9 cellular contexts compared by ENCODE assay signal in the genomic region with DNA sequence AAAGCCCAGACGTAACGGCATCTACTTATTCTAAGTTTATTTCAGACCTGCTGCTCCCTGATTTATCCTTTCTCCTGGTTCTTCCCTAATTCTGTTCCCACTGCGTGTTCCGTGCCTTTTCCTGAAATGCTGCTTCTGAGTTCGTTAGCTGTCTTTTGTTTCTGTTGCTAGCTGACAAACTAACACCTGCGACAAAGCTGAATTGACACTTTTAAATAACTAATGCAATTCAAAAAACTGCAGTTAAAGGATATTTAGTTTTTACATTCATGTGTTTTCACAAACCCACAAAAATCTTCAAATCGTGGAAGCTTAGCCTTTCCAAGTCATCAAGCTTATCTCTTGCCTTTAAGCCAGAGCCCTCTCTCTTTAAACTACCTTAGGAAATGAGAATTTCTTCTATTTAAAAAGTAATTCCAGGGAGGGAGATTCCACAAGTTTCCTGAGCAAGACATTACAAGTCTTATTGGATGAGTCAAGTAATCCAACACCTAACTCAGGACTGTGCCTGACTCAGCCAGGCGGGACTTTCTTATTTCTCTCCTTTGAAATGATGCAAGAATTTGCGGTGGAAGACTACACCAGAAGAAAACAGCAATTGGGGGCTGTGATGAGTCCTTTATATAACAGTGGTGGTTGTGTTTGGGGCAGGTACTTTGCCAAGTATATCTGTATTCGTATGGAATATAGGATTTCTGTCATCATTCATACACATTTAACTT. TPM values are rescaled to one million over a fixed set of nuclear protein-coding genes. Genes with fewer than 3 reads are reported as not detected.
DNase-seq lines count a peak whose midpoint lies in the region; ATAC-seq and TF ChIP-seq lines count a peak whose summit lies in the region.
"Had no signal": no experiment of that assay in that cellular context is flagged by ENCODE, and none has a peak within 500 bp of the region (broad histone marks: within the 10 kb centered on the region; RNA-seq: fewer than 3 reads in every experiment).

No MANE protein-coding gene starts in this region.

- DNase-seq in AG20443 (ENCODE audit: low spot score) (peak; percentile 84), MCF 10A (ENCODE audit: unreplicated experiment) (peak; percentile 96), mesothelial cell of epicardium (ENCODE audit: low spot score in 2 of 2, unreplicated experiment in 2 of 2) (no peak), NCI-H446 (lab: John Stamatoyannopoulos, UW) (no peak)
- no peak for DNase-seq in CD8-positive, alpha-beta T cell

- peak overlapping the region; percentile 12; the same call in 1 of the 2 replicates for H3K27ac ChIP-seq in HUES64 (ENCODE audit: low read depth, low read length)
- no peak overlapping the region for H3K27ac ChIP-seq in CD8-positive, alpha-beta T cell (ENCODE audit: low read depth, low read length)

- H3K36me3 Mint-ChIP-seq in MCF 10A (ENCODE audit: insufficient read depth, unreplicated experiment): no peaks in the 10 kb centered on the region
- no peaks in the 10 kb centered on the region for H3K36me3 Mint-ChIP-seq in mesothelial cell of epicardium
- H3K36me3 Mint-ChIP-seq in CD8-positive, alpha-beta T cell: no peaks in the 10 kb centered on the region

- H3K27me3 Mint-ChIP-seq in MCF 10A (ENCODE audit: insufficient read depth, unreplicated experiment): no peaks in the 10 kb centered on the region
- no peaks in the 10 kb centered on the region for H3K27me3 Mint-ChIP-seq in mesothelial cell of epicardium (ENCODE audit: low read depth)
- H3K27me3 Mint-ChIP-seq in CD8-positive, alpha-beta T cell (ENCODE audit: low read depth): no peaks in the 10 kb centered on the region

- no peaks in the 10 kb centered on the region for H3K9me3 ChIP-seq in HUES64 (ENCODE audit: insufficient read depth, low read depth, low read length)
- H3K9me3 ChIP-seq in CD8-positive, alpha-beta T cell (ENCODE audit: low read length): no peaks in the 10 kb centered on the region

- CTCF ChIA-PET in MCF 10A (lab: Yijun Ruan, JAX): interaction anchor here (0.7 to 1.5 kb wide), 5 partner anchors 11 to 237 kb away, joined by 3 to 8 read pairs (median 4); no protein-coding TSS in a partner anchor
- CTCF ChIA-PET in CD8-positive, alpha-beta T cell (lab: Charles Lee): interaction anchor here (1.0 kb wide), 1 partner anchor 18 kb away, joined by 3 read pairs; no protein-coding TSS in a partner anchor

- no peaks in the 10 kb centered on the region for H3K27me3 ChIP-seq in HUES64 (ENCODE audit: insufficient read depth, low read length)
- H3K27me3 ChIP-seq in CD8-positive, alpha-beta T cell (ENCODE audit: insufficient read depth, low read length): no peaks in the 10 kb centered on the region

- no peaks in the 10 kb centered on the region for H3K36me3 ChIP-seq in HUES64 (ENCODE audit: insufficient read depth, low read length)
- no peaks in the 10 kb centered on the region for H3K36me3 ChIP-seq in CD8-positive, alpha-beta T cell (ENCODE audit: insufficient read depth, low read length)

- no peaks in the 10 kb centered on the region for H3K9me3 Mint-ChIP-seq in MCF 10A (ENCODE audit: unreplicated experiment)
- H3K9me3 Mint-ChIP-seq in mesothelial cell of epicardium: no peaks in the 10 kb centered on the region
- H3K9me3 Mint-ChIP-seq in CD8-positive, alpha-beta T cell: no peaks in the 10 kb centered on the region

- BruUV-seq in MCF 10A (replicated peaks; lab: Mats Ljungman, UMichigan): TSS peak; percentile 5

- H3K4me1 Mint-ChIP-seq in MCF 10A (ENCODE audit: insufficient read depth, unreplicated experiment) (peaks cover 48% of the 10 kb centered on the region), mesothelial cell of epicardium (peaks cover 27% of the 10 kb centered on the region)
- peaks cover 2% of the 10 kb centered on the region for H3K4me1 Mint-ChIP-seq in CD8-positive, alpha-beta T cell (ENCODE audit: low read depth)

- H3K4me3 Mint-ChIP-seq in MCF 10A (ENCODE audit: unreplicated experiment) (no peak overlapping the region), mesothelial cell of epicardium (no peak overlapping the region)
- H3K4me3 Mint-ChIP-seq in CD8-positive, alpha-beta T cell: no peak overlapping the region

- H3K4me1 ChIP-seq in HUES64 (ENCODE audit: insufficient read depth, low read length): peaks cover 34% of the 10 kb centered on the region
- no peaks in the 10 kb centered on the region for H3K4me1 ChIP-seq in CD8-positive, alpha-beta T cell (ENCODE audit: insufficient read depth, low read length)

- intact Hi-C loops in MCF 10A (cut with micrococcal nuclease): loop anchor here (5.0 kb wide), 2 partner anchors 115 to 515 kb away; no protein-coding TSS in a partner anchor
- intact Hi-C loops in CD8-positive, alpha-beta T cell (cut with DNase I, micrococcal nuclease): no loop called here

- no peak overlapping the region for H3K4me3 ChIP-seq in HUES64 (ENCODE audit: low read length)
- H3K4me3 ChIP-seq in CD8-positive, alpha-beta T cell (ENCODE audit: low read depth, low read length): no peak overlapping the region
- H3K4me3 ChIP-seq: GM12878 had no signal

- TF ChIP-seq CTCF in MCF 10A (IDR thresholded peaks at IDR 0.05; ENCODE audit: unreplicated experiment) (no peak), mesothelial cell of epicardium (IDR thresholded peaks at IDR 0.05; ENCODE audit: unreplicated experiment) (no peak)
- no peak for TF ChIP-seq CTCF in CD8-positive, alpha-beta T cell (IDR thresholded peaks at IDR 0.05)

- H3K27ac Mint-ChIP-seq in MCF 10A (ENCODE audit: low read depth, unreplicated experiment) (peak overlapping the region; percentile 96), mesothelial cell of epicardium (peak overlapping the region; percentile 54)
- no peak overlapping the region for H3K27ac Mint-ChIP-seq in CD8-positive, alpha-beta T cell

- no peak for ATAC-seq in CD8-positive, alpha-beta T cell
- ATAC-seq in GM21360 (IDR thresholded peaks at IDR 0.05; ENCODE audit: unreplicated experiment) (no peak), HG02610 (IDR thresholded peaks at IDR 0.05; ENCODE audit: unreplicated experiment) (no peak)
- ATAC-seq: GM12878 had no signal

- 76% methylated on average over 9 of the region's 10 CpGs for WGBS in HUES64

- POLR2A ChIA-PET in MCF 10A (lab: Yijun Ruan, JAX): interaction anchor here (0.9 to 10.4 kb wide), 19 partner anchors 9 to 542 kb away, joined by 3 to 248 read pairs (median 8); a partner anchor contains a TSS
- POLR2A ChIA-PET in CD8-positive, alpha-beta T cell (lab: Charles Lee): interaction anchor here (1.1 kb wide), 1 partner anchor 9 kb away, joined by 3 read pairs; no protein-coding TSS in a partner anchor

- no peak overlapping the region for H3K9ac ChIP-seq in HUES64 (ENCODE audit: low read depth, low read length)

RNA-seq across cellular contexts. Expression of a gene that starts 6.3 kb away (rescaled TPM):
- polyA plus RNA-seq in HUES64 (2013, experiment 1 of 2): not detected
- not detected for polyA plus RNA-seq in HUES64 (2013, experiment 2 of 2)
- 14.8 and 25.3 TPM in 2 replicates for total RNA-seq in MCF 10A (2022)
- 3.4 to 4.0 TPM (median 3.8 TPM) in 3 replicates for total RNA-seq in mesothelial cell of epicardium
- total RNA-seq in CD8-positive, alpha-beta T cell: 1 to 10 TPM; 4.4 to 5.0 TPM

Comparison
In these comparisons a context has a peak if more than half of its experiments do, and no peak if none do; other contexts are left out.
1. DNase-seq: peak in AG20443 (single experiment) and MCF 10A (single experiment); none in mesothelial cell of epicardium (0 of 2), CD8-positive, alpha-beta T cell (0 of 7) and NCI-H446 (0 of 2).